In genomic region chr1:150162862-150163706, GRCh38 we compare ENCODE assay signal across 8 cellular contexts. TPM values are rescaled to one million over a fixed set of nuclear protein-coding genes. Genes with fewer than 3 reads are reported as not detected.
DNase-seq lines count a peak whose midpoint lies in the region; ATAC-seq and TF ChIP-seq lines count a peak whose summit lies in the region.

No MANE protein-coding gene starts in this region.

- no peaks in the 10 kb centered on the region for H3K9me3 ChIP-seq in CD4-positive, CD25-positive, alpha-beta regulatory T cell (ENCODE audit: control insufficient read depth in 2 of 2, low read length in 2 of 2)
- H3K9me3 ChIP-seq in duodenal mucosa (ENCODE audit: control insufficient read depth in 1 of 2, low read length in 2 of 2): no peaks in the 10 kb centered on the region
- no peaks in the 10 kb centered on the region for H3K9me3 ChIP-seq in left lung

- intact Hi-C loops in left lung (cut with DNase I): loop anchor here in 1 of 2 donors (10.0 kb wide), 1 partner anchor 198 kb away; no protein-coding TSS in a partner anchor

- peaks cover 9% of the 10 kb centered on the region for H3K36me3 Mint-ChIP-seq in CD4-positive, CD25-positive, alpha-beta regulatory T cell
- peaks cover 14% of the 10 kb centered on the region for H3K36me3 Mint-ChIP-seq in stimulated activated memory B cell treated with anti-CD40 and anti-IgM and Interleukin-4, amounts not matched to agents 10 μg/mL and 1 μg/mL and 100 μg/mL, for 72 hours

- no peak overlapping the region for H3K4me3 ChIP-seq in CD4-positive, CD25-positive, alpha-beta regulatory T cell (ENCODE audit: low read depth, low read length)
- peak overlapping the region; percentile 44 to 51 for H3K4me3 ChIP-seq in duodenal mucosa (ENCODE audit: low read depth in 1 of 2, low read length in 2 of 2)
- peak overlapping the region in 1 of 2 donors; percentile 18 for H3K4me3 ChIP-seq in left lung

- H3K9me3 Mint-ChIP-seq in CD4-positive, CD25-positive, alpha-beta regulatory T cell: no peaks in the 10 kb centered on the region
- H3K9me3 Mint-ChIP-seq in stimulated activated memory B cell treated with anti-CD40 and anti-IgM and Interleukin-4, amounts not matched to agents 10 μg/mL and 1 μg/mL and 100 μg/mL, for 72 hours: no peaks in the 10 kb centered on the region

- peak; percentile 15 to 17 for ATAC-seq in CD4-positive, CD25-positive, alpha-beta regulatory T cell (ENCODE audit: low read depth in 2 of 2)
- peak; percentile 52 for ATAC-seq in GM19025 (IDR thresholded peaks at IDR 0.05; ENCODE audit: low read depth, unreplicated experiment)
- ATAC-seq in left lung: peak; percentile 94
- ATAC-seq in stimulated activated memory B cell treated with anti-CD40 and anti-IgM and Interleukin-4, amounts not matched to agents 10 μg/mL and 1 μg/mL and 100 μg/mL, for 72 hours: peak; percentile 44
- no peak for ATAC-seq in GM19452 (IDR thresholded peaks at IDR 0.05; ENCODE audit: unreplicated experiment)

- peaks cover 19% of the 10 kb centered on the region for H3K36me3 ChIP-seq in CD4-positive, CD25-positive, alpha-beta regulatory T cell (ENCODE audit: control insufficient read depth, insufficient read depth, low read length)
- peaks cover 0 to 1% of the 10 kb centered on the region in 2 donors for H3K36me3 ChIP-seq in duodenal mucosa (ENCODE audit: control insufficient read depth in 1 of 2, insufficient read depth in 2 of 2, low read length in 2 of 2)
- peaks cover 0 to 19% of the 10 kb centered on the region in 2 donors for H3K36me3 ChIP-seq in left lung

- no peak overlapping the region for H3K4me3 Mint-ChIP-seq in CD4-positive, CD25-positive, alpha-beta regulatory T cell
- peak overlapping the region; percentile 68 for H3K4me3 Mint-ChIP-seq in stimulated activated memory B cell treated with anti-CD40 and anti-IgM and Interleukin-4, amounts not matched to agents 10 μg/mL and 1 μg/mL and 100 μg/mL, for 72 hours

- DNase-seq in CD4-positive, CD25-positive, alpha-beta regulatory T cell: no peak
- DNase-seq in HuH-7 (ENCODE audit: low spot score): peak; percentile 40
- peak; percentile 84 to 86 for DNase-seq in SHP77 (lab: John Stamatoyannopoulos, UW)
- DNase-seq in left lung: peak; percentile 85 to 91

- no peaks in the 10 kb centered on the region for H3K27me3 ChIP-seq in CD4-positive, CD25-positive, alpha-beta regulatory T cell (ENCODE audit: control insufficient read depth, insufficient read depth, low read length)
- H3K27me3 ChIP-seq in duodenal mucosa (ENCODE audit: control insufficient read depth in 1 of 2, insufficient read depth in 2 of 2, low read length in 2 of 2) (no peaks in the 10 kb centered on the region), left lung (no peaks in the 10 kb centered on the region)

- H3K9ac ChIP-seq in duodenal mucosa (ENCODE audit: low read depth in 1 of 2, low read length in 2 of 2): peak overlapping the region; percentile 70 to 76

- no peak for TF ChIP-seq CTCF in left lung (IDR thresholded peaks at IDR 0.05)

- H3K4me1 ChIP-seq in CD4-positive, CD25-positive, alpha-beta regulatory T cell (ENCODE audit: control insufficient read depth, insufficient read depth, low read length, poor library complexity, severe bottlenecking): peaks cover 5% of the 10 kb centered on the region
- peaks cover 45 to 50% of the 10 kb centered on the region in 2 donors for H3K4me1 ChIP-seq in duodenal mucosa (ENCODE audit: control insufficient read depth in 1 of 2, insufficient read depth in 2 of 2, low read length in 2 of 2)
- peaks cover 12 to 81% of the 10 kb centered on the region in 2 donors for H3K4me1 ChIP-seq in left lung

- no peak overlapping the region for H3K27ac ChIP-seq in CD4-positive, CD25-positive, alpha-beta regulatory T cell (ENCODE audit: insufficient read depth, low read length, poor library complexity, severe bottlenecking)
- H3K27ac ChIP-seq in duodenal mucosa (ENCODE audit: low read depth, low read length) (peak overlapping the region; percentile 82), left lung (peak overlapping the region; percentile 89 to 95)

- H3K4me1 Mint-ChIP-seq in CD4-positive, CD25-positive, alpha-beta regulatory T cell: peaks cover 7 to 48% (median 13%) of the 10 kb centered on the region in 4 donors
- peaks cover 79% of the 10 kb centered on the region for H3K4me1 Mint-ChIP-seq in stimulated activated memory B cell treated with anti-CD40 and anti-IgM and Interleukin-4, amounts not matched to agents 10 μg/mL and 1 μg/mL and 100 μg/mL, for 72 hours

- H3K27ac Mint-ChIP-seq in CD4-positive, CD25-positive, alpha-beta regulatory T cell: peak overlapping the region in 2 of 3 donors; percentile 62 to 73
- peak overlapping the region; percentile 88 for H3K27ac Mint-ChIP-seq in stimulated activated memory B cell treated with anti-CD40 and anti-IgM and Interleukin-4, amounts not matched to agents 10 μg/mL and 1 μg/mL and 100 μg/mL, for 72 hours

- H3K27me3 Mint-ChIP-seq in CD4-positive, CD25-positive, alpha-beta regulatory T cell: no peaks in the 10 kb centered on the region
- no peaks in the 10 kb centered on the region for H3K27me3 Mint-ChIP-seq in stimulated activated memory B cell treated with anti-CD40 and anti-IgM and Interleukin-4, amounts not matched to agents 10 μg/mL and 1 μg/mL and 100 μg/mL, for 72 hours

RNA-seq across cellular contexts. Expression of gene PLEKHO1, which starts 13.4 kb away (rescaled TPM):
- total RNA-seq in CD4-positive, CD25-positive, alpha-beta regulatory T cell: 61.0 TPM
- polyA plus RNA-seq in CD4-positive, CD25-positive, alpha-beta regulatory T cell: 10 to 100 TPM; 21.5 to 31.5 (median 27.5) TPM
- 10 to 100 TPM; 35.3 to 51.2 TPM for total RNA-seq in left lung

Comparison
In these comparisons a context has a peak if more than half of its experiments do, and no peak if none do; other contexts are left out.
1. DNase-seq: peak in HuH-7 (single experiment), SHP77 (2 of 2) and left lung (2 of 2); none in CD4-positive, CD25-positive, alpha-beta regulatory T cell (0 of 3).